In the genomic region with DNA sequence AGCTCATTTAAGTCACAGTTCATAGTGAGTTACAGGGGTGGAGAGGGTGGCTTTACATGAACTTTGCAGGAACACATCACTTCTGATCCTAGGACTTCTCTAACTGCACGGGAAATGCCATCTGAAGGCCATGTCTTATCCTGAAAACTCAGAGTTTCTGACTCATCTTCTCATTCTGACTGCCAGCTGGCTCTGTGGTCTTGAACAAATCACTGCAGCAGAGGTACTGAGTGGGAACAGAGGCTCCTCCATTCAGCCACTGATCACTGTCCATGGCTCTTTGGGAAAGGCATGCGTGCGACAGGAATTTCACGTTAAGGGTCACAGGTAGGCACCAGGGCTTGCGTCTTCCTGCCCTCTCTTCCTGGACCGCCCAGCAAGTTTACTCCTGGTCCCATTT, we compare ENCODE assay signal across 22 cellular contexts.
DNase-seq lines count a peak whose midpoint lies in the region; ATAC-seq and TF ChIP-seq lines count a peak whose summit lies in the region.
"Had no signal": no experiment of that assay in that cellular context is flagged by ENCODE, and none has a peak within 500 bp of the region (broad histone marks: within the 10 kb centered on the region; RNA-seq: fewer than 3 reads in every experiment).

No MANE protein-coding gene starts in this region.

- no peak overlapping the region for H4K8ac ChIP-seq in H9 (replicated peaks; ENCODE audit: insufficient read length, low read depth, low read length)

- H2BK20ac ChIP-seq in H9 (ENCODE audit: low read depth, low read length, poor library complexity, severe bottlenecking): no peak overlapping the region

- no CpG with 5 or more reads among the region's 6 CpGs for WGBS in H9 (ENCODE audit: extremely low coverage, insufficient read length, low lambda C conversion rate)
- WGBS in lower leg skin, 2 donors: 85 to 90% methylated on average over 6 of the region's 6 CpGs

- ATAC-seq in GM21529 (IDR thresholded peaks at IDR 0.05; ENCODE audit: unreplicated experiment) (no peak), GM21381 (IDR thresholded peaks at IDR 0.05; ENCODE audit: unreplicated experiment) (no peak)
- ATAC-seq: activated CD8-positive, alpha-beta T cell treated with anti-CD3 and anti-CD28 coated beads, Interleukin-2, amount 10 ng/mL, durations not matched to agents 7 days and 5 days; natural killer cell had no signal

- H4K20me1 ChIP-seq in H9 (ENCODE audit: control insufficient read depth, insufficient read depth, insufficient read length): no peaks in the 10 kb centered on the region

- H3K4me2 ChIP-seq in H9 (ENCODE audit: insufficient read depth, insufficient read length, low read length): no peak overlapping the region

- H3K9me3 ChIP-seq in H9 (ENCODE audit: control insufficient read depth, low read depth, low read length): no peaks in the 10 kb centered on the region
- H3K9me3 ChIP-seq in WERI-Rb-1 (ENCODE audit: severe bottlenecking): peaks cover 5% of the 10 kb centered on the region
- H3K9me3 ChIP-seq: BE2C, Peyer's patch, thoracic aorta had no signal

- H3K4me3 ChIP-seq in WERI-Rb-1 (ENCODE audit: low read depth, low read length) (no peak overlapping the region), lower leg skin (ENCODE audit: low read depth, poor library complexity, severe bottlenecking) (no peak overlapping the region)
- H3K4me3 ChIP-seq: Peyer's patch, thoracic aorta had no signal

- no peak for TF ChIP-seq POLR2A in lower leg skin (IDR thresholded peaks at IDR 0.05)

- H3K4me3 Mint-ChIP-seq in H9: no peak overlapping the region
- H3K4me3 Mint-ChIP-seq: activated CD8-positive, alpha-beta T cell treated with anti-CD3 and anti-CD28 coated beads, Interleukin-2, amount 10 ng/mL, durations not matched to agents 7 days and 5 days; immature natural killer cell; natural killer cell had no signal

- no peaks in the 10 kb centered on the region for H3K27me3 ChIP-seq in H9 (ENCODE audit: insufficient read depth, low read length)
- no peaks in the 10 kb centered on the region for H3K27me3 ChIP-seq in WERI-Rb-1 (ENCODE audit: insufficient read depth, low read depth, severe bottlenecking)
- H3K27me3 ChIP-seq: BE2C, Peyer's patch had no signal

- intact Hi-C loops in posterior vena cava (cut with DNase I) (no loop called here), lower leg skin (cut with DNase I; ENCODE audit: low total_unique reads) (no loop called here)

- H4K5ac ChIP-seq in H9 (ENCODE audit: insufficient read length, low read depth, low read length): no peak overlapping the region

- H3K4me1 Mint-ChIP-seq in H9: no peaks in the 10 kb centered on the region
- H3K4me1 Mint-ChIP-seq: immature natural killer cell, natural killer cell had no signal

- H2BK5ac ChIP-seq in H9 (ENCODE audit: insufficient read length, low read length): no peak overlapping the region

- H2BK12ac ChIP-seq in H9 (ENCODE audit: insufficient read length, low read depth, low read length): no peak overlapping the region

- no peak overlapping the region for H2AFZ ChIP-seq in H9 (ENCODE audit: low read length)

- H4K91ac ChIP-seq in H9 (ENCODE audit: insufficient read length, low read depth, low read length): no peak overlapping the region

- H3K18ac ChIP-seq in H9 (ENCODE audit: insufficient read length, low read depth, low read length): no peak overlapping the region

- H3K4ac ChIP-seq in H9 (ENCODE audit: low read depth, low read length): no peak overlapping the region

- no peak overlapping the region for H2BK15ac ChIP-seq in H9 (ENCODE audit: low read depth, low read length)

- H3K9ac ChIP-seq in H9 (ENCODE audit: extremely low read depth, insufficient read length, low read length): no peak overlapping the region

- no peaks in the 10 kb centered on the region for H3K4me1 ChIP-seq in H9 (ENCODE audit: insufficient read depth, low read length)
- H3K4me1 ChIP-seq: Peyer's patch had no signal

- peak; percentile 12 for DNase-seq in H9
- DNase-seq in WERI-Rb-1: no peak
- peak; percentile 12 for DNase-seq in fibroblast of gingiva (ENCODE audit: low read depth)
- DNase-seq in posterior vena cava (ENCODE audit: low spot score): peak; percentile 26
- no peak for DNase-seq in lower leg skin (ENCODE audit: low spot score in 2 of 2)
- DNase-seq in NAMALWA (ENCODE audit: low spot score): no peak
- DNase-seq: activated CD8-positive, alpha-beta T cell treated with anti-CD3 and anti-CD28 coated beads, Interleukin-2, amount 10 ng/mL, durations not matched to agents 7 days and 5 days; BE2C; GF-D8; glutamatergic neuron; immature natural killer cell; natural killer cell; NCI-H1436; NCI-H2171 treated with DMSO at 0.1 percent for 48 hours; NCI-H82; posterior cingulate gyrus; SW 1271 had no signal

- H3K14ac ChIP-seq in H9 (ENCODE audit: insufficient read depth, low read length): no peak overlapping the region

- TF ChIP-seq CTCF in H9 (conservative IDR thresholded peaks at IDR 0.05) (no peak), WERI-Rb-1 (IDR thresholded peaks at IDR 0.05; ENCODE audit: low read depth, low read length) (no peak), lower leg skin (IDR thresholded peaks at IDR 0.05) (no peak)

- no peak overlapping the region for H3K23ac ChIP-seq in H9 (ENCODE audit: insufficient read length, low read depth, low read length)

- no peaks in the 10 kb centered on the region for H3K79me2 ChIP-seq in H9 (ENCODE audit: insufficient read depth, low read length)

- H3K23me2 ChIP-seq in H9 (ENCODE audit: insufficient read length, low read depth, low read length, poor library complexity, severe bottlenecking): no peaks in the 10 kb centered on the region

- H3K27me3 Mint-ChIP-seq in H9 (ENCODE audit: low read depth): no peaks in the 10 kb centered on the region; the same call in none of the 2 replicates

- H3K36me3 Mint-ChIP-seq in H9 (ENCODE audit: insufficient read depth in 1 of 3, low read depth in 3 of 3): no peaks in the 10 kb centered on the region
- H3K36me3 Mint-ChIP-seq: immature natural killer cell, natural killer cell had no signal

- H3K9me3 Mint-ChIP-seq in H9: no peaks in the 10 kb centered on the region
- H3K9me3 Mint-ChIP-seq: immature natural killer cell, natural killer cell had no signal

- H3T11ph ChIP-seq in H9 (ENCODE audit: low read length): no peak overlapping the region

- no peak overlapping the region; a peak in 1 of 7 replicates for H3K27ac Mint-ChIP-seq in H9
- H3K27ac Mint-ChIP-seq: activated CD8-positive, alpha-beta T cell treated with anti-CD3 and anti-CD28 coated beads, Interleukin-2, amount 10 ng/mL, durations not matched to agents 7 days and 5 days; immature natural killer cell; natural killer cell had no signal

- no peak overlapping the region for H3K27ac ChIP-seq in H9 (ENCODE audit: insufficient read length, low read depth, low read length)
- H3K27ac ChIP-seq in WERI-Rb-1: peak overlapping the region; percentile 86; the same call in 1 of the 2 replicates
- H3K27ac ChIP-seq: Peyer's patch, thoracic aorta, VCaP had no signal

- no peak overlapping the region for H3K56ac ChIP-seq in H9 (ENCODE audit: insufficient read length, low read depth, low read length)

- no peak overlapping the region for H2AK5ac ChIP-seq in H9 (ENCODE audit: insufficient read length, low read length)

- peaks cover 12% of the 10 kb centered on the region; the same call in 1 of the 2 replicates for H3K36me3 ChIP-seq in WERI-Rb-1
- H3K36me3 ChIP-seq: BE2C, Peyer's patch, thoracic aorta had no signal

- no peaks in the 10 kb centered on the region for H3K79me1 ChIP-seq in H9 (ENCODE audit: insufficient read depth, low read depth, low read length, poor library complexity, severe bottlenecking)

- no peak overlapping the region for H2BK120ac ChIP-seq in H9 (ENCODE audit: low read depth, low read length, poor library complexity, severe bottlenecking)

Comparison
In these comparisons a context has a peak if more than half of its experiments do, and no peak if none do; other contexts are left out.
1. DNase-seq: peak in H9 (single experiment), fibroblast of gingiva (single experiment) and posterior vena cava (single experiment); none in WERI-Rb-1 (single experiment), lower leg skin (0 of 2) and NAMALWA (single experiment).